In genomic region chr2:127733816-127734537, GRCh38 we compare ENCODE assay signal across 16 cellular contexts. TPM values are rescaled to one million over a fixed set of nuclear protein-coding genes. Genes with fewer than 3 reads are reported as not detected.
DNase-seq lines count a peak whose midpoint lies in the region; ATAC-seq, FAIRE-seq and TF ChIP-seq lines count a peak whose summit lies in the region.
"Had no signal": no experiment of that assay in that cellular context is flagged by ENCODE, and none has a peak within 500 bp of the region (broad histone marks: within the 10 kb centered on the region; RNA-seq: fewer than 3 reads in every experiment).

No MANE protein-coding gene starts in this region.

- no peaks in the 10 kb centered on the region for H3K79me2 ChIP-seq in SK-N-SH (ENCODE audit: insufficient read depth)

- TF ChIP-seq CTCF in SK-N-SH (IDR thresholded peaks at IDR 0.05) (no peak), lower lobe of right lung (IDR thresholded peaks at IDR 0.05) (no peak)

- TF ChIP-seq RAD21 in SK-N-SH (IDR thresholded peaks at IDR 0.05; ENCODE audit: low read length): no peak

- CTCF ChIA-PET in SK-N-SH (lab: Yijun Ruan, JAX): no interaction called here

- no peak overlapping the region; the same call in 1 of the 2 replicates for H3K4me2 ChIP-seq in SK-N-SH
- H3K4me2 ChIP-seq: GM23338 had no signal

- peak; percentile 40 to 45 for ATAC-seq in lower lobe of right lung
- ATAC-seq in GM21381 (IDR thresholded peaks at IDR 0.05; ENCODE audit: unreplicated experiment): no peak
- ATAC-seq in GM21576 (IDR thresholded peaks at IDR 0.05; ENCODE audit: unreplicated experiment): no peak
- ATAC-seq: GM23338 had no signal

- no peaks in the 10 kb centered on the region for H3K9me3 ChIP-seq in SK-N-SH
- H3K9me3 ChIP-seq in lower lobe of right lung: no peaks in the 10 kb centered on the region

- H3K4me1 ChIP-seq in SK-N-SH (ENCODE audit: control insufficient read depth in 1 of 2, insufficient read depth in 2 of 2, low read depth in 1 of 2, low read length in 1 of 2): peaks cover 0 to 8% of the 10 kb centered on the region in 2 experiments; a peak in 2 of 4 replicates
- peaks cover 19% of the 10 kb centered on the region for H3K4me1 ChIP-seq in lower lobe of right lung

- H3K9me2 ChIP-seq in SK-N-SH: no peaks in the 10 kb centered on the region

- H3K27ac ChIP-seq in SK-N-SH (ENCODE audit: low read depth in 2 of 2, low read length in 1 of 2): peak overlapping the region in 1 of 2 experiments; percentile 11; a peak in 1 of 4 replicates
- peak overlapping the region; percentile 10 for H3K27ac ChIP-seq in lower lobe of right lung

- H3K27me3 ChIP-seq in SK-N-SH (ENCODE audit: insufficient read depth) (no peaks in the 10 kb centered on the region), lower lobe of right lung (ENCODE audit: low read depth) (no peaks in the 10 kb centered on the region)

- H3K9ac ChIP-seq in SK-N-SH: no peak overlapping the region

- no peak for TF ChIP-seq EP300 in SK-N-SH (IDR thresholded peaks at IDR 0.05; ENCODE audit: borderline replicate concordance in 1 of 2, low read depth in 1 of 2, low read length in 1 of 2)

- no peak for DNase-seq in SK-N-SH
- peak; percentile 54 for DNase-seq in fibroblast of peridontal ligament (ENCODE audit: extremely low read depth)
- DNase-seq in lower lobe of right lung: no peak
- no peak for DNase-seq in head of caudate nucleus
- no peak for DNase-seq in NCI-H1105 (lab: John Stamatoyannopoulos, UW)
- DNase-seq: DMS153, NCI-H1436, NCI-H526 treated with DMSO at 0.1 percent for 48 hours, SHP77, small intestine, trophoblast cell had no signal

- 69% methylated on average over 5 of the region's 5 CpGs for WGBS in SK-N-SH (ENCODE audit: low lambda C conversion rate)

- POLR2A ChIA-PET in SK-N-SH (lab: Yijun Ruan, JAX): no interaction called here

- FAIRE-seq in A204.1 (lab: Jason Lieb, UNC): peak; percentile 77
- FAIRE-seq: small intestine, TTC549 had no signal

- peaks cover 8 to 12% of the 10 kb centered on the region in 2 experiments for H3K36me3 ChIP-seq in SK-N-SH (replicated peaks in 1 of 2; ENCODE audit: control insufficient read depth in 1 of 2, insufficient read depth in 2 of 2, low read length in 1 of 2)
- H3K36me3 ChIP-seq in lower lobe of right lung: no peaks in the 10 kb centered on the region

- H3K4me3 ChIP-seq in SK-N-SH (ENCODE audit: low read depth in 2 of 2, low read length in 1 of 2) (no peak overlapping the region), lower lobe of right lung (peak overlapping the region; percentile 15)
- H3K4me3 ChIP-seq: GM23338 had no signal

- peaks cover under 1% of the 10 kb centered on the region for H3F3A ChIP-seq in SK-N-SH (replicated peaks; ENCODE audit: insufficient read depth)

- H2AFZ ChIP-seq in SK-N-SH (ENCODE audit: low read depth): no peak overlapping the region
- H2AFZ ChIP-seq: GM23338 had no signal

- no peaks in the 10 kb centered on the region for H4K20me1 ChIP-seq in SK-N-SH (ENCODE audit: insufficient read depth)

- intact Hi-C loops in lower lobe of right lung (cut with DNase I) (no loop called here), head of caudate nucleus (cut with DNase I) (no loop called here)

TF ChIP-seq in SK-N-SH, 30 proteins besides CTCF, POLR2A, EP300 and RAD21:
- TF ChIP-seq ZBTB33 (IDR thresholded peaks at IDR 0.05; ENCODE audit: borderline replicate concordance, low read depth) (no peak), USF2 (IDR thresholded peaks at IDR 0.05; ENCODE audit: borderline replicate concordance, low read depth, low read length) (no peak), RFX5 (IDR thresholded peaks at IDR 0.05; ENCODE audit: low read length) (peak; percentile 72; the same call in 1 of the 2 replicates), NRF1 (IDR thresholded peaks at IDR 0.05; ENCODE audit: low read depth, low read length) (no peak)

RNA-seq across cellular contexts. Expression of gene SFT2D3, which starts 32.7 kb away (rescaled TPM):
- 3.2 and 3.9 TPM in 2 replicates for polyA plus RNA-seq in SK-N-SH (2012; rRNA removed)
- 3.9 and 4.8 TPM in 2 replicates for polyA plus RNA-seq in SK-N-SH (2012; cell fraction: cytosol; rRNA removed)
- polyA plus RNA-seq in SK-N-SH (2012; cell fraction: nucleus; rRNA removed): 1.5 and 2.2 TPM in 2 replicates
- total RNA-seq in lower lobe of right lung: 7.4 TPM
- polyA plus RNA-seq: GM23338 had no signal

RNA-seq across cellular contexts. Expression of gene LIMS2, which starts 58.6 kb away (rescaled TPM):
- polyA plus RNA-seq in SK-N-SH (2012; rRNA removed): 2.2 and 2.7 TPM in 2 replicates
- polyA plus RNA-seq in SK-N-SH (2012; cell fraction: cytosol; rRNA removed): 1.3 and 1.8 TPM in 2 replicates
- 13.9 and 22.5 TPM in 2 replicates for polyA plus RNA-seq in SK-N-SH (2012; cell fraction: nucleus; rRNA removed)
- total RNA-seq in lower lobe of right lung: 148 TPM

Comparison
In these comparisons a context has a peak if more than half of its experiments do, and no peak if none do; other contexts are left out.
1. ATAC-seq: peak in lower lobe of right lung (2 of 2); none in GM21381 (single experiment) and GM21576 (single experiment).